In the genomic region with DNA sequence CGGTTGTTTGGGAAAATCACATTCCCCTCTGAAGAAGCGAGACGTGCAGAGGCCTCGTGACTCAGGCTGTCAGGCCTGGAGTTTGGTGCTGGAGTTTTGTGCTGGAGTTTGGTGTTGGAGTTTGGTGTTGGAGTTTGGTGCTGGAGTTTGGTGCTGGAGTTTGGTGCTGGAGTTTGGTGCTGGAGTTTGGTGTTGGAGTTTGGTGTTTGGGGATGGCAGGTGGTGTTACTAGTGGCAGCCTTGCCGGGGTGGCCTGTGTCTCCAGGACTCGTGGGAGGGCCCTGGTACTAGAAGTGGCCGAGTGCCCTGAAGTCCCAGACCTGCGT, we compare ENCODE assay signal across 12 cellular contexts. TPM values are rescaled to one million over a fixed set of nuclear protein-coding genes. Genes with fewer than 3 reads are reported as not detected.
DNase-seq lines count a peak whose midpoint lies in the region; ATAC-seq, FAIRE-seq and TF ChIP-seq lines count a peak whose summit lies in the region.
"Had no signal": no experiment of that assay in that cellular context is flagged by ENCODE, and none has a peak within 500 bp of the region (broad histone marks: within the 10 kb centered on the region; RNA-seq: fewer than 3 reads in every experiment).

No MANE protein-coding gene starts in this region.

- H3K9me3 Mint-ChIP-seq in T-helper 2 cell treated with Interferon-gamma antibody and Interleukin-4, amounts not matched to agents 5 μg/mL and 100 μg/mL, for 36 hours = no peaks in the 10 kb centered on the region
- H3K9me3 Mint-ChIP-seq in dendritic cell treated with granulocyte-macrophage colony-stimulating factor and Interleukin-4, amounts not matched to agents 40 ng/mL and 50 ng/mL, for 4 days = no peaks in the 10 kb centered on the region
- no peaks in the 10 kb centered on the region for H3K9me3 Mint-ChIP-seq in osteocyte (ENCODE audit: unreplicated experiment)

- H3K36me3 ChIP-seq in pancreas = peaks cover 0 to 7% (median 0%) of the 10 kb centered on the region in 3 donors

- ATAC-seq in T-helper 17 cell (no peak), left lobe of liver (no peak), pancreas (no peak)

- H3K4me1 Mint-ChIP-seq in T-helper 2 cell treated with Interferon-gamma antibody and Interleukin-4, amounts not matched to agents 5 μg/mL and 100 μg/mL, for 36 hours (ENCODE audit: low read depth) = peaks cover 10% of the 10 kb centered on the region
- H3K4me1 Mint-ChIP-seq in T-helper 17 cell (peaks cover 28% of the 10 kb centered on the region), osteocyte (ENCODE audit: unreplicated experiment) (peaks cover 20% of the 10 kb centered on the region)
- H3K4me1 Mint-ChIP-seq in dendritic cell treated with granulocyte-macrophage colony-stimulating factor and Interleukin-4, amounts not matched to agents 40 ng/mL and 50 ng/mL, for 4 days (ENCODE audit: low read depth) = peaks cover 59% of the 10 kb centered on the region

- H3K4me3 ChIP-seq in pancreas = no peak overlapping the region

- H3K27me3 Mint-ChIP-seq in T-helper 2 cell treated with Interferon-gamma antibody and Interleukin-4, amounts not matched to agents 5 μg/mL and 100 μg/mL, for 36 hours (ENCODE audit: low read depth) = peaks cover 2% of the 10 kb centered on the region
- no peaks in the 10 kb centered on the region for H3K27me3 Mint-ChIP-seq in T-helper 17 cell
- H3K27me3 Mint-ChIP-seq in dendritic cell treated with granulocyte-macrophage colony-stimulating factor and Interleukin-4, amounts not matched to agents 40 ng/mL and 50 ng/mL, for 4 days = peaks cover 6% of the 10 kb centered on the region
- H3K27me3 Mint-ChIP-seq in osteocyte (ENCODE audit: unreplicated experiment) = no peaks in the 10 kb centered on the region

- TF ChIP-seq CTCF in osteocyte (IDR thresholded peaks at IDR 0.05) (no peak), pancreas (IDR thresholded peaks at IDR 0.05) (no peak)

- WGBS in pancreas, 2 donors = 62 to 68% methylated on average over 8 of the region's 8 CpGs

- peak overlapping the region in 1 of 4 donors; percentile 19 for H3K27ac ChIP-seq in pancreas

- H3K4me3 Mint-ChIP-seq in T-helper 2 cell treated with Interferon-gamma antibody and Interleukin-4, amounts not matched to agents 5 μg/mL and 100 μg/mL, for 36 hours = peak overlapping the region; percentile 54
- H3K4me3 Mint-ChIP-seq in T-helper 17 cell (peak overlapping the region; percentile 86), osteocyte (ENCODE audit: unreplicated experiment) (no peak overlapping the region)
- H3K4me3 Mint-ChIP-seq in dendritic cell treated with granulocyte-macrophage colony-stimulating factor and Interleukin-4, amounts not matched to agents 40 ng/mL and 50 ng/mL, for 4 days = peak overlapping the region; percentile 60

- peaks cover under 1 to 8% (median 8%) of the 10 kb centered on the region in 3 donors for H3K4me1 ChIP-seq in pancreas

- intact Hi-C loops in dendritic cell treated with granulocyte-macrophage colony-stimulating factor and Interleukin-4, amounts not matched to agents 40 ng/mL and 50 ng/mL, for 4 days (cut with micrococcal nuclease) = no loop called here
- intact Hi-C loops in pancreas (cut with DNase I) = no loop called here

- no peaks in the 10 kb centered on the region for H3K27me3 ChIP-seq in pancreas

- no peak for DNase-seq in T-helper 2 cell treated with Interferon-gamma antibody and Interleukin-4, amounts not matched to agents 5 μg/mL and 100 μg/mL, for 36 hours (ENCODE audit: low spot score)
- no peak for DNase-seq in T-helper 2 cell
- DNase-seq in T-helper 17 cell = no peak
- DNase-seq in osteocyte (ENCODE audit: extremely low spot score, unreplicated experiment) = no peak
- DNase-seq in superior temporal gyrus (ENCODE audit: extremely low spot score) = no peak
- DNase-seq in left lobe of liver (ENCODE audit: low spot score) = no peak
- DNase-seq in pancreas = no peak
- DNase-seq: 8988T, KG1 had no signal

- H3K9me3 ChIP-seq in T-helper 17 cell (ENCODE audit: control insufficient read depth, low read length, poor library complexity, severe bottlenecking) (no peaks in the 10 kb centered on the region), pancreas (no peaks in the 10 kb centered on the region)

- no peak for FAIRE-seq in pancreas (lab: Jason Lieb, UNC)
- FAIRE-seq: colon, small intestine had no signal

- no peaks in the 10 kb centered on the region for H3K36me3 Mint-ChIP-seq in T-helper 2 cell treated with Interferon-gamma antibody and Interleukin-4, amounts not matched to agents 5 μg/mL and 100 μg/mL, for 36 hours (ENCODE audit: low read depth)
- H3K36me3 Mint-ChIP-seq in T-helper 17 cell (ENCODE audit: low read depth) = no peaks in the 10 kb centered on the region
- peaks cover 16% of the 10 kb centered on the region for H3K36me3 Mint-ChIP-seq in dendritic cell treated with granulocyte-macrophage colony-stimulating factor and Interleukin-4, amounts not matched to agents 40 ng/mL and 50 ng/mL, for 4 days (ENCODE audit: low read depth)
- H3K36me3 Mint-ChIP-seq in osteocyte (ENCODE audit: unreplicated experiment) = no peaks in the 10 kb centered on the region

- peak overlapping the region; percentile 62 for H3K27ac Mint-ChIP-seq in T-helper 2 cell treated with Interferon-gamma antibody and Interleukin-4, amounts not matched to agents 5 μg/mL and 100 μg/mL, for 36 hours
- H3K27ac Mint-ChIP-seq in T-helper 17 cell (peak overlapping the region; percentile 94), osteocyte (ENCODE audit: unreplicated experiment) (peak overlapping the region; percentile 48)
- H3K27ac Mint-ChIP-seq in dendritic cell treated with granulocyte-macrophage colony-stimulating factor and Interleukin-4, amounts not matched to agents 40 ng/mL and 50 ng/mL, for 4 days = peak overlapping the region; percentile 92

RNA-seq across cellular contexts. Expression of gene TBC1D24, which starts 12.6 kb away (rescaled TPM):
- 1 to 10 TPM; 4.4 to 8.4 TPM for total RNA-seq in T-helper 17 cell
- total RNA-seq in osteocyte = 15.4 and 17.4 TPM in 2 replicates
- total RNA-seq in left lobe of liver = 32.5 TPM
- 10 to 100 TPM; 16.8 to 23.7 (median 19.7) TPM for total RNA-seq in pancreas
- polyA plus RNA-seq in pancreas = 10 to 100 TPM; 10.8 to 16.0 TPM

RNA-seq across cellular contexts. Expression of gene NTN3, which starts 16.4 kb away (rescaled TPM):
- total RNA-seq in T-helper 17 cell (not detected), osteocyte (1.4 and 1.8 TPM in 2 replicates), left lobe of liver (3.6 TPM), pancreas (under 1 TPM in 3 of 6 donors, not detected in 3; 0.09 to 0.22 (median 0.20) TPM)
- polyA plus RNA-seq in pancreas = under 1 TPM; 0.07 to 0.08 TPM

RNA-seq across cellular contexts. Expression of gene ATP6V0C, which starts 26.3 kb away (rescaled TPM):
- total RNA-seq in T-helper 17 cell = 100 to 1,000 TPM; 188 to 189 TPM
- 208 and 211 TPM in 2 replicates for total RNA-seq in osteocyte
- total RNA-seq in left lobe of liver = 87.0 TPM
- total RNA-seq in pancreas = 10 to 100 TPM; 39.9 to 92.3 (median 66.8) TPM
- 100 to 1,000 TPM in 1 of 2 donors, 10 to 100 TPM in 1; 59.8 to 124 TPM for polyA plus RNA-seq in pancreas

RNA-seq across cellular contexts. Expression of gene TEDC2, which starts 27.6 kb away (rescaled TPM):
- under 1 TPM; 0.70 to 0.85 TPM for total RNA-seq in T-helper 17 cell
- 4.4 and 6.7 TPM in 2 replicates for total RNA-seq in osteocyte
- total RNA-seq in left lobe of liver = 0.63 TPM
- under 1 TPM in 5 of 6 donors, not detected in 1; 0.16 to 0.82 (median 0.76) TPM for total RNA-seq in pancreas
- 1 to 10 TPM; 1.1 to 1.4 TPM for polyA plus RNA-seq in pancreas

RNA-seq across cellular contexts. Expression of gene AMDHD2, which starts 32.7 kb away (rescaled TPM):
- total RNA-seq in T-helper 17 cell (100 to 1,000 TPM; 189 to 206 TPM), osteocyte (52.5 and 56.6 TPM in 2 replicates), left lobe of liver (22.2 TPM), pancreas (10 to 100 TPM in 4 of 6 donors, 1 to 10 TPM in 2; 8.0 to 18.7 (median 10.9) TPM)
- polyA plus RNA-seq in pancreas = 10 to 100 TPM; 27.7 to 36.3 TPM
